In the genomic region with DNA sequence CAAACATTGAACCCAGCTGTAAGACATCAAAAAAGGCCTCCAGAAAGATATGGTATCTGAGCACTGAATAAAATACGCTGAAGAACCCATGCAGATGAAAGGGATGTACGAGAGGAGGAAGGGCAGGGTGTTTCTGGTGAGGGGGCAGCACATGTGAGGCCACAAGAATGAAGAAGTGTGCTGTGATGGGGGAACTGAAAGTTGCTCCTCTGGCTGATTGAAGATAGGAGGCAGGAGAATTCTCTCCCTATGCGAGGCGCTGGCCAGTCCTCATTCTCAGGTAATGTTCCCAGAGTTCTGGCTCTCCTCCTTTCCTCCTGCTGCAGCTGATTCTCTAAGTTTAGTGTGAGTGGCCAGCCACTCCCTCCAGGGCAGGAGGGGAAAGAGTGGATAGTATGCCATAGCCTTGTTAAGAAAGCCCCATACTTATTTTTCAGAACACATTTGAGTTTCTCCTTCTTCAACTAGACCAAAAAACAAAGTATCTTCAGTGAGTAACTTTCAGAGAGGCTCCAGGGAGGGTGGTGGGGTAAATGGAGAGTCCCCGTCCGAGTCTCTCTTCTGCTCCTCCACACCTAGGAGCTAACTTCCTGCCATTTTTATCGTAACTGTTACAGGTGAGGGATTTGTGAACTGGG, we compare ENCODE assay signal across 10 cellular contexts. TPM values are rescaled to one million over a fixed set of nuclear protein-coding genes. Genes with fewer than 3 reads are reported as not detected.
DNase-seq lines count a peak whose midpoint lies in the region; ATAC-seq and TF ChIP-seq lines count a peak whose summit lies in the region.
"Had no signal": no experiment of that assay in that cellular context is flagged by ENCODE, and none has a peak within 500 bp of the region (broad histone marks: within the 10 kb centered on the region; RNA-seq: fewer than 3 reads in every experiment).

No MANE protein-coding gene starts in this region.

- H3K27ac ChIP-seq in OCI-LY3 (ENCODE audit: low read length) (peak overlapping the region; percentile 81), upper lobe of left lung (no peak overlapping the region)

- peak in 2 of 3 donors; percentile 15 to 48 for ATAC-seq in natural killer cell
- ATAC-seq in natural killer cell treated with Interleukin-12 subunit alpha and Interleukin-12 subunit beta and Interleukin-15 and Interleukin-18, amount 100 ng/mL, for 72 hours: no peak
- peak; percentile 78 for ATAC-seq in HG02970 (IDR thresholded peaks at IDR 0.05; ENCODE audit: low FRiP score, unreplicated experiment)
- peak; percentile 46 to 80 for ATAC-seq in upper lobe of left lung (ENCODE audit: low FRiP score in 2 of 2)

- no peaks in the 10 kb centered on the region for H3K9me3 Mint-ChIP-seq in natural killer cell
- no peaks in the 10 kb centered on the region for H3K9me3 Mint-ChIP-seq in natural killer cell treated with Interleukin-12 subunit alpha and Interleukin-12 subunit beta and Interleukin-15 and Interleukin-18, amount 100 ng/mL, for 72 hours

- no peaks in the 10 kb centered on the region for H3K79me2 ChIP-seq in OCI-LY3 (ENCODE audit: low read length)

- H4K20me1 ChIP-seq in OCI-LY3 (ENCODE audit: insufficient read depth, low read length): no peaks in the 10 kb centered on the region

- peak overlapping the region; percentile 51 for H3K9ac ChIP-seq in OCI-LY3 (ENCODE audit: low read length)

- H3K36me3 ChIP-seq in OCI-LY3 (replicated peaks; ENCODE audit: low read depth, low read length) (no peaks in the 10 kb centered on the region), upper lobe of left lung (no peaks in the 10 kb centered on the region)

- H3K4me1 ChIP-seq in OCI-LY3 (ENCODE audit: low read length): peaks cover 39% of the 10 kb centered on the region
- H3K4me1 ChIP-seq in upper lobe of left lung: no peaks in the 10 kb centered on the region

- TF ChIP-seq CTCF in natural killer cell (IDR thresholded peaks at IDR 0.05): no peak
- peak; percentile 4; the same call in 1 of the 2 replicates for TF ChIP-seq CTCF in OCI-LY3 (IDR thresholded peaks at IDR 0.05; ENCODE audit: low read depth, low read length)
- no peak for TF ChIP-seq CTCF in upper lobe of left lung (IDR thresholded peaks at IDR 0.05)

- peaks cover 37 to 59% of the 10 kb centered on the region in 2 donors for H3K27me3 Mint-ChIP-seq in natural killer cell (ENCODE audit: low read depth in 2 of 2)
- peaks cover 39 to 49% of the 10 kb centered on the region in 2 donors for H3K27me3 Mint-ChIP-seq in natural killer cell treated with Interleukin-12 subunit alpha and Interleukin-12 subunit beta and Interleukin-15 and Interleukin-18, amount 100 ng/mL, for 72 hours

- H3K9me3 ChIP-seq in OCI-LY3 (ENCODE audit: insufficient read depth, low read length) (no peaks in the 10 kb centered on the region), upper lobe of left lung (no peaks in the 10 kb centered on the region)

- H3K4me2 ChIP-seq in OCI-LY3 (ENCODE audit: low read length): peak overlapping the region; percentile 94

- peak overlapping the region; percentile 69 for H3K4me3 ChIP-seq in OCI-LY3 (ENCODE audit: low read length)
- H3K4me3 ChIP-seq in upper lobe of left lung: no peak overlapping the region

- intact Hi-C loops in natural killer cell (cut with micrococcal nuclease): no loop called here

- no peaks in the 10 kb centered on the region for H3K36me3 Mint-ChIP-seq in natural killer cell
- no peaks in the 10 kb centered on the region for H3K36me3 Mint-ChIP-seq in natural killer cell treated with Interleukin-12 subunit alpha and Interleukin-12 subunit beta and Interleukin-15 and Interleukin-18, amount 100 ng/mL, for 72 hours

- no peak overlapping the region for H2AFZ ChIP-seq in OCI-LY3 (ENCODE audit: low read depth, low read length)

- no peak overlapping the region for H3K27ac Mint-ChIP-seq in natural killer cell
- H3K27ac Mint-ChIP-seq in natural killer cell treated with Interleukin-12 subunit alpha and Interleukin-12 subunit beta and Interleukin-15 and Interleukin-18, amount 100 ng/mL, for 72 hours: no peak overlapping the region

- 54 to 67% methylated on average over 7 of the region's 7 CpGs for WGBS in upper lobe of left lung, 2 donors

- DNase-seq in natural killer cell (no peak), upper lobe of left lung (peak in 1 of 2 donors; percentile 41), NCI-H82 treated with DMSO at 0.1 percent for 48 hours (lab: John Stamatoyannopoulos, UW; ENCODE audit: unreplicated experiment) (no peak), SK-N-DZ (ENCODE audit: low spot score) (no peak)
- DNase-seq in natural killer cell treated with Interleukin-12 subunit alpha and Interleukin-12 subunit beta and Interleukin-15 and Interleukin-18, amount 100 ng/mL, for 72 hours (ENCODE audit: low spot score): no peak
- no peak for DNase-seq in stimulated activated naive CD4-positive, alpha-beta T cell (lab: John Stamatoyannopoulos, UW)
- DNase-seq: right cardiac atrium had no signal

- no peak overlapping the region for H3K4me3 Mint-ChIP-seq in natural killer cell
- H3K4me3 Mint-ChIP-seq in natural killer cell treated with Interleukin-12 subunit alpha and Interleukin-12 subunit beta and Interleukin-15 and Interleukin-18, amount 100 ng/mL, for 72 hours: no peak overlapping the region

- TF ChIP-seq EP300 in upper lobe of left lung (IDR thresholded peaks at IDR 0.05): no peak

- H3K27me3 ChIP-seq in OCI-LY3 (ENCODE audit: low read depth, low read length) (peaks cover 20% of the 10 kb centered on the region), upper lobe of left lung (no peaks in the 10 kb centered on the region)

- H3K4me1 Mint-ChIP-seq in natural killer cell: peaks cover 8 to 11% of the 10 kb centered on the region in 2 donors
- H3K4me1 Mint-ChIP-seq in natural killer cell treated with Interleukin-12 subunit alpha and Interleukin-12 subunit beta and Interleukin-15 and Interleukin-18, amount 100 ng/mL, for 72 hours (ENCODE audit: low read depth in 2 of 2): peaks cover 15 to 16% of the 10 kb centered on the region in 2 donors

- TF ChIP-seq POLR2A in upper lobe of left lung (IDR thresholded peaks at IDR 0.05): no peak

RNA-seq across cellular contexts. Expression of a gene that starts 26.9 kb away (rescaled TPM):
- total RNA-seq in natural killer cell (10 to 100 TPM; 16.1 to 39.4 (median 22.7) TPM), upper lobe of left lung (100 to 1,000 TPM in 2 of 6 donors, 10 to 100 TPM in 4; 39.7 to 161 (median 71.9) TPM)
- total RNA-seq in natural killer cell treated with Interleukin-12 subunit alpha and Interleukin-12 subunit beta and Interleukin-15 and Interleukin-18, amount 100 ng/mL, for 72 hours: 10 to 100 TPM in 1 of 2 donors, 1 to 10 TPM in 1; 3.7 to 20.0 TPM
- 0.09 and 1.1 TPM in 2 replicates for polyA plus RNA-seq in SK-N-DZ (2014; cell fraction: cytosol; rRNA removed)
- 0.49 TPM in 1 of 2 replicates, not detected in the other for polyA plus RNA-seq in SK-N-DZ (2014; cell fraction: nucleus; rRNA removed)

RNA-seq across cellular contexts. Expression of a gene that starts 38.4 kb away (rescaled TPM):
- 1 to 10 TPM in 1 of 3 donors, not detected in 2; 1.0 TPM for total RNA-seq in natural killer cell
- 1 to 10 TPM in 1 of 2 donors, not detected in 1; 1.2 TPM for total RNA-seq in natural killer cell treated with Interleukin-12 subunit alpha and Interleukin-12 subunit beta and Interleukin-15 and Interleukin-18, amount 100 ng/mL, for 72 hours
- total RNA-seq in upper lobe of left lung: 10 to 100 TPM in 1 of 6 donors, 1 to 10 TPM in 1, under 1 TPM in 3, not detected in 1; 0.11 to 10.8 (median 0.80) TPM
- polyA plus RNA-seq in SK-N-DZ (2014; cell fraction: cytosol; rRNA removed): not detected in 2 replicates
- not detected in 2 replicates for polyA plus RNA-seq in SK-N-DZ (2014; cell fraction: nucleus; rRNA removed)
- polyA plus RNA-seq: AG04450 had no signal

Comparison
In these comparisons a context has a peak if more than half of its experiments do, and no peak if none do; other contexts are left out.
1. ATAC-seq: peak in natural killer cell (2 of 3), HG02970 (single experiment) and upper lobe of left lung (2 of 2); none in natural killer cell treated with Interleukin-12 subunit alpha and Interleukin-12 subunit beta and Interleukin-15 and Interleukin-18, amount 100 ng/mL, for 72 hours (0 of 2).